ENCODE assay signal across 9 cellular contexts in genomic region chr5:150625164-150625535, GRCh38. TPM values are rescaled to one million over a fixed set of nuclear protein-coding genes. Genes with fewer than 3 reads are reported as not detected.
DNase-seq lines count a peak whose midpoint lies in the region; ATAC-seq and TF ChIP-seq lines count a peak whose summit lies in the region.
"Had no signal": no experiment of that assay in that cellular context is flagged by ENCODE, and none has a peak within 500 bp of the region (broad histone marks: within the 10 kb centered on the region; RNA-seq: fewer than 3 reads in every experiment).

No MANE protein-coding gene starts in this region.

- H3K9me3 ChIP-seq in SK-N-MC (ENCODE audit: low read depth, low read length): no peaks in the 10 kb centered on the region

- CTCF ChIA-PET in BJ (lab: Yijun Ruan, JAX): interaction anchor here (1.0 kb wide), 1 partner anchor 17 kb away, joined by 3 read pairs; no protein-coding TSS in a partner anchor

- TF ChIP-seq CTCF in BJ (IDR thresholded peaks at IDR 0.05; ENCODE audit: insufficient read depth, low read depth, low read length): no peak
- no peak for TF ChIP-seq CTCF in osteocyte (IDR thresholded peaks at IDR 0.05)

- intact Hi-C loops in Right ventricle myocardium superior (cut with DNase I): no loop called here

- ATAC-seq in Right ventricle myocardium superior (ENCODE audit: poor library complexity): peak; percentile 64
- ATAC-seq in GM21529 (IDR thresholded peaks at IDR 0.05; ENCODE audit: unreplicated experiment): no peak

- H3K27ac ChIP-seq in SK-N-MC: no peak overlapping the region

- H3K4me3 ChIP-seq in BJ (ENCODE audit: low read depth, low read length) (peak overlapping the region; percentile 74), SK-N-MC (peak overlapping the region; percentile 76)

- no peak overlapping the region for H3K27ac Mint-ChIP-seq in osteocyte (ENCODE audit: unreplicated experiment)

- peak overlapping the region; percentile 44 for H3K4me3 Mint-ChIP-seq in osteocyte (ENCODE audit: unreplicated experiment)

- peak overlapping the region; percentile 50 for H3K9ac ChIP-seq in SK-N-MC (ENCODE audit: insufficient read length)

- DNase-seq in BJ (ENCODE audit: low read depth) (no peak), SK-N-MC (ENCODE audit: low read depth, low spot score) (no peak), Right ventricle myocardium superior (peak; percentile 71), osteocyte (ENCODE audit: extremely low spot score, unreplicated experiment) (no peak), nucleus accumbens (lab: John Stamatoyannopoulos, UW) (no peak), OCI-M1 (lab: John Stamatoyannopoulos, UW) (no peak), hepatic stellate cell (ENCODE audit: low spot score) (no peak)
- DNase-seq: NCI-H1436 had no signal

- no peaks in the 10 kb centered on the region for H3K36me3 ChIP-seq in BJ (ENCODE audit: control insufficient read depth, insufficient read depth, low read length)
- no peaks in the 10 kb centered on the region for H3K36me3 ChIP-seq in SK-N-MC (ENCODE audit: insufficient read depth, low read length)

- no peaks in the 10 kb centered on the region for H3K27me3 ChIP-seq in BJ (ENCODE audit: control insufficient read depth, insufficient read depth, low read length)

- POLR2A ChIA-PET in BJ (lab: Charles Lee): no interaction called here

- peaks cover 2% of the 10 kb centered on the region for H3K36me3 Mint-ChIP-seq in osteocyte (ENCODE audit: unreplicated experiment)

- peaks cover 46% of the 10 kb centered on the region for H3K4me1 Mint-ChIP-seq in osteocyte (ENCODE audit: unreplicated experiment)

- no peaks in the 10 kb centered on the region for H3K27me3 Mint-ChIP-seq in osteocyte (ENCODE audit: unreplicated experiment)

- no peaks in the 10 kb centered on the region for H3K9me3 Mint-ChIP-seq in osteocyte (ENCODE audit: unreplicated experiment)

RNA-seq across cellular contexts. Expression of gene SYNPO, which starts 15.3 kb away (rescaled TPM):
- 4.8 and 8.4 TPM in 2 replicates for polyA plus RNA-seq in BJ (2011; rRNA removed)
- 15.2 and 21.4 TPM in 2 replicates for polyA minus RNA-seq in BJ (2011; rRNA and poly(A)+ RNA removed)
- total RNA-seq in Right ventricle myocardium superior: 645 TPM
- total RNA-seq in osteocyte: 17.8 and 18.4 TPM in 2 replicates

RNA-seq across cellular contexts. Expression of gene MYOZ3, which starts 35.9 kb away (rescaled TPM):
- polyA plus RNA-seq in BJ (2011; rRNA removed): 0.04 and 0.13 TPM in 2 replicates
- polyA minus RNA-seq in BJ (2011; rRNA and poly(A)+ RNA removed): not detected in 2 replicates
- total RNA-seq in Right ventricle myocardium superior (4.0 TPM), osteocyte (0.27 and 1.5 TPM in 2 replicates)

Comparison
In these comparisons a context has a peak if more than half of its experiments do, and no peak if none do; other contexts are left out.
1. RNA of gene SYNPO, which starts 15.3 kb away (total RNA-seq): 645 TPM in Right ventricle myocardium superior (single experiment); 17.8 to 18.4 TPM in osteocyte; every median in the first group is over 10 times any median in the second.